1 cellular context compared by ENCODE assay signal in genomic region chr6:43170452-43171283, GRCh38.
A peak's percentile ranks its signal among the peaks of the same experiment; 100 is the strongest.
TF ChIP-seq lines count a peak whose summit lies in the region.

SRF (plus strand) TSS chr6:43171269; CDS start chr6:43171657, 388 bp downstream.

TF ChIP-seq in HEK293, 187 proteins besides CTCF, POLR2A, EP300 and RAD21 (continued from another document and continues in another):
- no peak for TF ChIP-seq ZBTB49 (tag by site-specific recombination; IDR thresholded peaks at IDR 0.05; ENCODE audit: low read depth)
- TF ChIP-seq, protein P1, sequence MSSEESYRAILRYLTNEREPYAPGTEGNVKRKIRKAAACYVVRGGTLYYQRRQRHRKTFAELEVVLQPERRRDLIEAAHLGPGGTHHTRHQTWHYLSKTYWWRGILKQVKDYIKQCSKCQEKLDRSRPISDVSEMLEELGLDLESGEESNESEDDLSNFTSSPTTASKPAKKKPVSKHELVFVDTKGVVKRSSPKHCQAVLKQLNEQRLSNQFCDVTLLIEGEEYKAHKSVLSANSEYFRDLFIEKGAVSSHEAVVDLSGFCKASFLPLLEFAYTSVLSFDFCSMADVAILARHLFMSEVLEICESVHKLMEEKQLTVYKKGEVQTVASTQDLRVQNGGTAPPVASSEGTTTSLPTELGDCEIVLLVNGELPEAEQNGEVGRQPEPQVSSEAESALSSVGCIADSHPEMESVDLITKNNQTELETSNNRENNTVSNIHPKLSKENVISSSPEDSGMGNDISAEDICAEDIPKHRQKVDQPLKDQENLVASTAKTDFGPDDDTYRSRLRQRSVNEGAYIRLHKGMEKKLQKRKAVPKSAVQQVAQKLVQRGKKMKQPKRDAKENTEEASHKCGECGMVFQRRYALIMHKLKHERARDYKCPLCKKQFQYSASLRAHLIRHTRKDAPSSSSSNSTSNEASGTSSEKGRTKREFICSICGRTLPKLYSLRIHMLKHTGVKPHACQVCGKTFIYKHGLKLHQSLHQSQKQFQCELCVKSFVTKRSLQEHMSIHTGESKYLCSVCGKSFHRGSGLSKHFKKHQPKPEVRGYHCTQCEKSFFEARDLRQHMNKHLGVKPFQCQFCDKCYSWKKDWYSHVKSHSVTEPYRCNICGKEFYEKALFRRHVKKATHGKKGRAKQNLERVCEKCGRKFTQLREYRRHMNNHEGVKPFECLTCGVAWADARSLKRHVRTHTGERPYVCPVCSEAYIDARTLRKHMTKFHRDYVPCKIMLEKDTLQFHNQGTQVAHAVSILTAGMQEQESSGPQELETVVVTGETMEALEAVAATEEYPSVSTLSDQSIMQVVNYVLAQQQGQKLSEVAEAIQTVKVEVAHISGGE (tag by site-specific recombination; conservative IDR thresholded peaks at IDR 0.05; ENCODE audit: low read depth): 0 out of 2 replicates have a peak, but pooled peaks have one; percentile 21
- peak; percentile 47 for TF ChIP-seq ZBTB20 (tag by site-specific recombination; IDR thresholded peaks at IDR 0.05)
- TF ChIP-seq ZEB2 (tag by site-specific recombination; IDR thresholded peaks at IDR 0.05): peak; percentile 89
- TF ChIP-seq GFI1B (tag by site-specific recombination; IDR thresholded peaks at IDR 0.05): no peak
- no peak for TF ChIP-seq ZNF704 (tag by site-specific recombination; IDR thresholded peaks at IDR 0.05)
- no peak for TF ChIP-seq ZNF248 (tag by site-specific recombination; IDR thresholded peaks at IDR 0.05)
- TF ChIP-seq YY1 (tag by site-specific recombination; IDR thresholded peaks at IDR 0.05): no peak
- TF ChIP-seq ZNF112 (tag by site-specific recombination; IDR thresholded peaks at IDR 0.05): no peak
- no peak for TF ChIP-seq ZNF624 (tag by site-specific recombination; IDR thresholded peaks at IDR 0.05)
- TF ChIP-seq, protein P2, sequence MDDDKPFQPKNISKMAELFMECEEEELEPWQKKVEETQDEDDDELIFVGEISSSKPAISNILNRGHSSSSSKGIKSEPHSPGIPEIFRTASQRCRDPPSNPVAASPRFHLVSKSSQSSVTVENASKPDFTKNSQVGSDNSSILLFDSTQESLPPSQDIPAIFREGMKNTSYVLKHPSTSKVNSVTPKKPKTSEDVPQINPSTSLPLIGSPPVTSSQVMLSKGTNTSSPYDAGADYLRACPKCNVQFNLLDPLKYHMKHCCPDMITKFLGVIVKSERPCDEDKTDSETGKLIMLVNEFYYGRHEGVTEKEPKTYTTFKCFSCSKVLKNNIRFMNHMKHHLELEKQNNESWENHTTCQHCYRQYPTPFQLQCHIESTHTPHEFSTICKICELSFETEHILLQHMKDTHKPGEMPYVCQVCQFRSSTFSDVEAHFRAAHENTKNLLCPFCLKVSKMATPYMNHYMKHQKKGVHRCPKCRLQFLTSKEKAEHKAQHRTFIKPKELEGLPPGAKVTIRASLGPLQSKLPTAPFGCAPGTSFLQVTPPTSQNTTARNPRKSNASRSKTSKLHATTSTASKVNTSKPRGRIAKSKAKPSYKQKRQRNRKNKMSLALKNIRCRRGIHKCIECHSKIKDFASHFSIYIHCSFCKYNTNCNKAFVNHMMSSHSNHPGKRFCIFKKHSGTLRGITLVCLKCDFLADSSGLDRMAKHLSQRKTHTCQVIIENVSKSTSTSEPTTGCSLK (tag by site-specific recombination; IDR thresholded peaks at IDR 0.05): no peak
- no peak for TF ChIP-seq ZNF561 (tag by site-specific recombination; IDR thresholded peaks at IDR 0.05; ENCODE audit: borderline replicate concordance)
- TF ChIP-seq ZSCAN16 (tag by site-specific recombination; IDR thresholded peaks at IDR 0.05): no peak
- no peak for TF ChIP-seq GLI4 (tag by site-specific recombination; IDR thresholded peaks at IDR 0.05)
- peak; percentile 49 for TF ChIP-seq ZNF692 (tag by site-specific recombination; IDR thresholded peaks at IDR 0.05)
- no peak for TF ChIP-seq ZNF426 (tag by site-specific recombination; IDR thresholded peaks at IDR 0.05)
- peak; percentile 21; the same call in 1 of the 2 replicates for TF ChIP-seq ZNF391 (tag by site-specific recombination; IDR thresholded peaks at IDR 0.05; ENCODE audit: borderline replicate concordance, low read depth)
- no peak for TF ChIP-seq ZNF423 (tag by site-specific recombination; IDR thresholded peaks at IDR 0.05)
- TF ChIP-seq KLF16 (tag by site-specific recombination; IDR thresholded peaks at IDR 0.05): no peak
- no peak for TF ChIP-seq ZNF600 (tag by site-specific recombination; IDR thresholded peaks at IDR 0.05)
- TF ChIP-seq ZNF311 (tag by site-specific recombination; IDR thresholded peaks at IDR 0.05; ENCODE audit: borderline replicate concordance): no peak
- no peak for TF ChIP-seq ZNF16 (tag by site-specific recombination; IDR thresholded peaks at IDR 0.05; ENCODE audit: low read depth)
- no peak for TF ChIP-seq REST (tag by site-specific recombination; IDR thresholded peaks at IDR 0.05)
- no peak for TF ChIP-seq ZNF19 (tag by site-specific recombination; IDR thresholded peaks at IDR 0.05; ENCODE audit: low read depth)
- no peak for TF ChIP-seq ZNF670 (tag by site-specific recombination; IDR thresholded peaks at IDR 0.05; ENCODE audit: low read depth)
- no peak for TF ChIP-seq ZNF558 (tag by site-specific recombination; IDR thresholded peaks at IDR 0.05)
- TF ChIP-seq, protein P3, sequence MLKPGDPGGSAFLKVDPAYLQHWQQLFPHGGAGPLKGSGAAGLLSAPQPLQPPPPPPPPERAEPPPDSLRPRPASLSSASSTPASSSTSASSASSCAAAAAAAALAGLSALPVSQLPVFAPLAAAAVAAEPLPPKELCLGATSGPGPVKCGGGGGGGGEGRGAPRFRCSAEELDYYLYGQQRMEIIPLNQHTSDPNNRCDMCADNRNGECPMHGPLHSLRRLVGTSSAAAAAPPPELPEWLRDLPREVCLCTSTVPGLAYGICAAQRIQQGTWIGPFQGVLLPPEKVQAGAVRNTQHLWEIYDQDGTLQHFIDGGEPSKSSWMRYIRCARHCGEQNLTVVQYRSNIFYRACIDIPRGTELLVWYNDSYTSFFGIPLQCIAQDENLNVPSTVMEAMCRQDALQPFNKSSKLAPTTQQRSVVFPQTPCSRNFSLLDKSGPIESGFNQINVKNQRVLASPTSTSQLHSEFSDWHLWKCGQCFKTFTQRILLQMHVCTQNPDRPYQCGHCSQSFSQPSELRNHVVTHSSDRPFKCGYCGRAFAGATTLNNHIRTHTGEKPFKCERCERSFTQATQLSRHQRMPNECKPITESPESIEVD (tag by site-specific recombination; IDR thresholded peaks at IDR 0.05): no peak
- no peak for TF ChIP-seq AEBP2 (tag by site-specific recombination; IDR thresholded peaks at IDR 0.05; ENCODE audit: borderline replicate concordance)
- no peak for TF ChIP-seq ZNF132 (tag by site-specific recombination; IDR thresholded peaks at IDR 0.05; ENCODE audit: borderline replicate concordance)
- TF ChIP-seq SP3 (tag by site-specific recombination; IDR thresholded peaks at IDR 0.05): peak; percentile 70
- TF ChIP-seq ZBTB21 (tag by site-specific recombination; IDR thresholded peaks at IDR 0.05): 0 out of 2 replicates have a peak, but pooled peaks have one; percentile 15
- no peak for TF ChIP-seq ZNF37A (tag by site-specific recombination; IDR thresholded peaks at IDR 0.05)
- TF ChIP-seq ZNF266 (tag by site-specific recombination; IDR thresholded peaks at IDR 0.05; ENCODE audit: low read depth): no peak
- TF ChIP-seq ZNF133 (tag by site-specific recombination; IDR thresholded peaks at IDR 0.05): no peak
- TF ChIP-seq KLF8 (tag by site-specific recombination; IDR thresholded peaks at IDR 0.05): peak; percentile 87
- no peak for TF ChIP-seq ZNF274 (IDR thresholded peaks at IDR 0.05; ENCODE audit: low read length)
- no peak for TF ChIP-seq ZNF274 (tag by site-specific recombination; IDR thresholded peaks at IDR 0.05; ENCODE audit: borderline replicate concordance)
- no peak for TF ChIP-seq ATF2 (tag by site-specific recombination; IDR thresholded peaks at IDR 0.05; ENCODE audit: low read depth)
- TF ChIP-seq ZSCAN4 (tag by site-specific recombination; IDR thresholded peaks at IDR 0.05): no peak; the same call in 1 of the 2 replicates
